Comparison of ENCODE assay signal across 19 cellular contexts in the genomic region with DNA sequence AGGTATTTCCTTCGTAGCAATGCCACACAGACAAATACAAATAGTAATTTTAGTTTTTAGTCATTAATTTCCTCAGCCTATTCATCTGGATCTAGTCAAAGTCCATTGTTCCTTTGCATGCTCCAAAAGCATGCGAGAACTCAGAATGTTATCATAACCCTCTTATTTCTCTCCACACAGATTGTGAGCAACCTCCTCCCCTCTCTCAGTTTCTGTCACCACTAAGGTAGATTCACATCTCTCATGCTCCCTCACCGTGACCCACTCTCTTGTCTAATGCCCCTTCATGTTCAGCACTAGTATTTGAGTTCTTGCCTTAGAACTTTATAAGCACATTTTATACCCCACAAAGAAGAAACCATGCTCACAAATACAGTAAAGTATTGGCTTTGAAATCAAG.
DNase-seq lines count a peak whose midpoint lies in the region; ATAC-seq and TF ChIP-seq lines count a peak whose summit lies in the region.
"Had no signal": no experiment of that assay in that cellular context is flagged by ENCODE, and none has a peak within 500 bp of the region (broad histone marks: within the 10 kb centered on the region; RNA-seq: fewer than 3 reads in every experiment).

No MANE protein-coding gene starts in this region.

- no peak overlapping the region for H3K4me2 ChIP-seq in mesendoderm (ENCODE audit: low read length)
- H3K4me2 ChIP-seq: A549, KMS-11, PC-9 had no signal

- H3K36me3 ChIP-seq in mesendoderm (ENCODE audit: control insufficient read depth, insufficient read depth, low read length) (no peaks in the 10 kb centered on the region), testis (ENCODE audit: low read depth, missing control alignments) (no peaks in the 10 kb centered on the region)

- H3K27me3 ChIP-seq in mesendoderm (ENCODE audit: insufficient read depth, low read length, poor library complexity), result no peaks in the 10 kb centered on the region
- H3K27me3 ChIP-seq in testis, result no peaks in the 10 kb centered on the region

- H4K8ac ChIP-seq in mesendoderm (ENCODE audit: low read depth, low read length), result no peak overlapping the region

- peak overlapping the region; percentile 90 for H3K18ac ChIP-seq in mesendoderm (ENCODE audit: low read length)

- H3K9me3 ChIP-seq in testis, result no peaks in the 10 kb centered on the region
- H3K9me3 ChIP-seq: A549 had no signal

- no peak for DNase-seq in mesendoderm
- DNase-seq in sciatic nerve (ENCODE audit: low spot score), result no peak
- DNase-seq in HT-29 (ENCODE audit: low spot score), result no peak
- DNase-seq in HuH-7.5 (ENCODE audit: low spot score), result no peak
- no peak for DNase-seq in testis
- DNase-seq: C1 segment of cervical spinal cord, GOT3, NCI-H1048, NCI-H1436 treated with DMSO at 0.1 percent for 48 hours, NCI-H2081 treated with DMSO at 0.1 percent for 48 hours, NCI-H510A treated with DMSO at 0.1 percent for 48 hours, NCI-H82, PC-9 had no signal

- H2BK15ac ChIP-seq in mesendoderm (replicated peaks; ENCODE audit: low read depth), result no peak overlapping the region

- H3K27ac ChIP-seq in mesendoderm (ENCODE audit: low read depth, low read length) (no peak overlapping the region), testis (no peak overlapping the region)
- H3K27ac ChIP-seq: A549, KMS-11, PC-9 had no signal

- H3K79me1 ChIP-seq in mesendoderm (ENCODE audit: low read length), result no peaks in the 10 kb centered on the region

- H3K9ac ChIP-seq in mesendoderm (ENCODE audit: low read length), result no peak overlapping the region
- H3K9ac ChIP-seq: KMS-11 had no signal

- ATAC-seq in GM18502 (IDR thresholded peaks at IDR 0.05; ENCODE audit: poor library complexity, unreplicated experiment), result peak; percentile 45
- ATAC-seq in GM19395 (IDR thresholded peaks at IDR 0.05; ENCODE audit: unreplicated experiment), result peak; percentile 62
- ATAC-seq in HG02981 (IDR thresholded peaks at IDR 0.05; ENCODE audit: unreplicated experiment), result peak; percentile 56
- no peak for ATAC-seq in sciatic nerve
- ATAC-seq: A549, HepG2 had no signal

- no peak overlapping the region for H3K23ac ChIP-seq in mesendoderm (ENCODE audit: low read length)

- no peak for TF ChIP-seq POLR2A in testis (IDR thresholded peaks at IDR 0.05)

- no peaks in the 10 kb centered on the region for H3K79me2 ChIP-seq in mesendoderm (ENCODE audit: control insufficient read depth, insufficient read depth, low read length)

- H2BK120ac ChIP-seq in mesendoderm (ENCODE audit: low read depth, low read length), result no peak overlapping the region

- intact Hi-C loops in sciatic nerve (cut with DNase I), result no loop called here
- intact Hi-C loops in testis (cut with DNase I; ENCODE audit: low total_unique reads), result no loop called here

- H2AK5ac ChIP-seq in mesendoderm (ENCODE audit: low read length), result no peak overlapping the region

- no peak overlapping the region for H2BK5ac ChIP-seq in mesendoderm (ENCODE audit: low read length)

- no peak for TF ChIP-seq CTCF in testis (IDR thresholded peaks at IDR 0.05)

- H3K4me1 ChIP-seq in mesendoderm (ENCODE audit: control insufficient read depth, low read depth, low read length), result peaks cover 9% of the 10 kb centered on the region
- no peaks in the 10 kb centered on the region for H3K4me1 ChIP-seq in testis
- H3K4me1 ChIP-seq: A549 had no signal

- H3K4me3 ChIP-seq in mesendoderm (ENCODE audit: low read length) (no peak overlapping the region), testis (no peak overlapping the region)
- H3K4me3 ChIP-seq: A549, PC-9 had no signal

- no peak overlapping the region for H3K56ac ChIP-seq in mesendoderm (ENCODE audit: low read length)

- no peak overlapping the region for H4K5ac ChIP-seq in mesendoderm (ENCODE audit: low read length)

- WGBS in mesendoderm (ENCODE audit: extremely low coverage, insufficient coverage, low lambda C conversion rate), result no CpG with 5 or more reads among the region's 3 CpGs
- WGBS in testis, 2 donors, result 81 to 85% methylated on average over 3 of the region's 3 CpGs

- H3K4ac ChIP-seq in mesendoderm (ENCODE audit: low read depth, low read length), result no peak overlapping the region
